Comparison of ENCODE assay signal across 10 cellular contexts in genomic region chr20:25083773-25084615, GRCh38. TPM values are rescaled to one million over a fixed set of nuclear protein-coding genes. Genes with fewer than 3 reads are reported as not detected.
DNase-seq lines count a peak whose midpoint lies in the region; ATAC-seq and TF ChIP-seq lines count a peak whose summit lies in the region.
"Had no signal": no experiment of that assay in that cellular context is flagged by ENCODE, and none has a peak within 500 bp of the region (broad histone marks: within the 10 kb centered on the region; RNA-seq: fewer than 3 reads in every experiment).

No MANE protein-coding gene starts in this region.

- H2AFZ ChIP-seq in GM23338 (peak overlapping the region; percentile 72), mammary epithelial cell (ENCODE audit: low read depth, low read length) (no peak overlapping the region)

- H3K4me1 ChIP-seq in CD4-positive, CD25-positive, alpha-beta regulatory T cell (ENCODE audit: control insufficient read depth, insufficient read depth, low read length, poor library complexity, severe bottlenecking) = peaks cover 37% of the 10 kb centered on the region
- H3K4me1 ChIP-seq in GM23338 (ENCODE audit: insufficient read depth) (peaks cover 11% of the 10 kb centered on the region), tibial nerve (peaks cover 0 to 35% (median 7%) of the 10 kb centered on the region in 4 donors), mammary epithelial cell (ENCODE audit: insufficient read depth, low read length) (no peaks in the 10 kb centered on the region)

- TF ChIP-seq CTCF in GM23338 (conservative IDR thresholded peaks at IDR 0.05; ENCODE audit: low read depth in 2 of 2) = no peak
- no peak for TF ChIP-seq CTCF in tibial nerve (IDR thresholded peaks at IDR 0.05)
- TF ChIP-seq CTCF in mammary epithelial cell (conservative IDR thresholded peaks at IDR 0.05 in 1 of 2, IDR thresholded peaks at IDR 0.05 in 1 of 2; ENCODE audit: extremely low read depth in 1 of 2, insufficient read depth in 1 of 2, low read depth in 1 of 2, low read length in 2 of 2) = no peak

- H3K79me2 ChIP-seq in GM23338 (replicated peaks; ENCODE audit: insufficient read depth) (no peaks in the 10 kb centered on the region), mammary epithelial cell (ENCODE audit: insufficient read depth, low read length) (no peaks in the 10 kb centered on the region)

- no peak for TF ChIP-seq POLR2A in tibial nerve (IDR thresholded peaks at IDR 0.05)

- DNase-seq in CD4-positive, CD25-positive, alpha-beta regulatory T cell = peak in 2 of 3 donors; percentile 19 to 48
- DNase-seq in GM23338 (ENCODE audit: low spot score) = peak; percentile 42
- DNase-seq in activated naive CD8-positive, alpha-beta T cell treated with anti-CD3 and anti-CD28 coated beads, Interleukin-2, amount 50 U/mL, for 16 hours (ENCODE audit: low read depth, low spot score) = peak; percentile 15
- DNase-seq in lung microvascular endothelial cell (ENCODE audit: low read depth in 2 of 2) = peak; percentile 15 to 26
- DNase-seq in tibial nerve (ENCODE audit: low spot score in 2 of 2) = no peak
- no peak for DNase-seq in mammary epithelial cell
- DNase-seq: KG1 had no signal

- intact Hi-C loops in mammary epithelial cell (cut with micrococcal nuclease) = loop anchor here (2.0 to 5.0 kb wide), 4 partner anchors 95 to 313 kb away; partner anchors contain the start of genes ENTPD6 and PYGB

- H3K4me1 Mint-ChIP-seq in CD4-positive, CD25-positive, alpha-beta regulatory T cell = peaks cover 4 to 36% (median 17%) of the 10 kb centered on the region in 4 donors
- peaks cover 18% of the 10 kb centered on the region; the same call in 2 of the 3 replicates for H3K4me1 Mint-ChIP-seq in GM23338

- peak overlapping the region; percentile 93 for H3K4me2 ChIP-seq in GM23338
- no peak overlapping the region for H3K4me2 ChIP-seq in mammary epithelial cell (ENCODE audit: insufficient read depth, low read depth, low read length)

- ATAC-seq in CD4-positive, CD25-positive, alpha-beta regulatory T cell (ENCODE audit: low read depth in 2 of 2) = peak in 1 of 2 donors; percentile 79
- ATAC-seq in GM23338 (peak; percentile 8), HG03108 (IDR thresholded peaks at IDR 0.05; ENCODE audit: unreplicated experiment) (no peak), HG03520 (IDR thresholded peaks at IDR 0.05; ENCODE audit: unreplicated experiment) (no peak)

- H3K4me3 ChIP-seq in CD4-positive, CD25-positive, alpha-beta regulatory T cell (ENCODE audit: low read depth, low read length) = no peak overlapping the region
- H3K4me3 ChIP-seq in GM23338 = peak overlapping the region; percentile 72
- H3K4me3 ChIP-seq in tibial nerve = no peak overlapping the region
- H3K4me3 ChIP-seq in mammary epithelial cell (replicated peaks in 1 of 3; ENCODE audit: insufficient read depth in 1 of 3, low read depth in 2 of 3, low read length in 3 of 3) = no peak overlapping the region

- CTCF ChIA-PET in mammary epithelial cell (lab: Charles Lee; ENCODE audit: low non-redundant PET) = no interaction called here

- H3K27me3 ChIP-seq in CD4-positive, CD25-positive, alpha-beta regulatory T cell (ENCODE audit: control insufficient read depth, insufficient read depth, low read length) = peaks cover 32% of the 10 kb centered on the region
- H3K27me3 ChIP-seq in GM23338 (ENCODE audit: insufficient read depth) (peaks cover 92% of the 10 kb centered on the region), tibial nerve (peaks cover 0 to 92% of the 10 kb centered on the region in 2 donors), mammary epithelial cell (ENCODE audit: insufficient read depth, low read length) (peaks cover 42% of the 10 kb centered on the region)

- H3K9ac ChIP-seq in mammary epithelial cell (ENCODE audit: insufficient read depth, low read length) = no peak overlapping the region

- H3F3A ChIP-seq in GM23338 (replicated peaks; ENCODE audit: low read depth) = 0 out of 2 replicates have a peak, but pooled peaks cover 5% of the 10 kb centered on the region

- H3K36me3 Mint-ChIP-seq in CD4-positive, CD25-positive, alpha-beta regulatory T cell = no peaks in the 10 kb centered on the region
- no peaks in the 10 kb centered on the region for H3K36me3 Mint-ChIP-seq in GM23338 (ENCODE audit: low read depth)

- in situ Hi-C loops in mammary epithelial cell (cut with MboI; ENCODE audit: low sequenced_read_pairs in 2 of 2) = loop anchor here in 1 of 2 donors (10.0 kb wide), 1 partner anchor 91 kb away; no protein-coding TSS in a partner anchor

- H3K36me3 ChIP-seq in CD4-positive, CD25-positive, alpha-beta regulatory T cell (ENCODE audit: control insufficient read depth, insufficient read depth, low read length) = no peaks in the 10 kb centered on the region
- H3K36me3 ChIP-seq in GM23338 (ENCODE audit: insufficient read depth) (no peaks in the 10 kb centered on the region), tibial nerve (no peaks in the 10 kb centered on the region), mammary epithelial cell (ENCODE audit: insufficient read depth, low read length) (no peaks in the 10 kb centered on the region)

- WGBS in tibial nerve, 2 donors = 3% methylated on average over 33 to 42 of the region's 53 CpGs
- 24% methylated on average over 36 of the region's 53 CpGs for WGBS in mammary epithelial cell (ENCODE audit: low coverage, missing lambda C conversion rate)

- H3K9me3 ChIP-seq in CD4-positive, CD25-positive, alpha-beta regulatory T cell (ENCODE audit: control insufficient read depth in 2 of 2, low read length in 2 of 2) = no peaks in the 10 kb centered on the region
- H3K9me3 ChIP-seq in tibial nerve (no peaks in the 10 kb centered on the region), mammary epithelial cell (replicated peaks; ENCODE audit: insufficient read depth, low read length) (no peaks in the 10 kb centered on the region)

- no peak overlapping the region for H3K27ac ChIP-seq in CD4-positive, CD25-positive, alpha-beta regulatory T cell (ENCODE audit: insufficient read depth, low read length, poor library complexity, severe bottlenecking)
- no peak overlapping the region for H3K27ac ChIP-seq in GM23338 (ENCODE audit: low read depth)
- no peak overlapping the region for H3K27ac ChIP-seq in tibial nerve
- no peak overlapping the region for H3K27ac ChIP-seq in mammary epithelial cell (ENCODE audit: insufficient read depth, low read depth, low read length)

- H3K9me3 Mint-ChIP-seq in CD4-positive, CD25-positive, alpha-beta regulatory T cell = peaks cover 0 to 7% (median 0%) of the 10 kb centered on the region in 7 donors
- peaks cover 3% of the 10 kb centered on the region; the same call in 2 of the 3 replicates for H3K9me3 Mint-ChIP-seq in GM23338

- no peaks in the 10 kb centered on the region for H3K9me2 ChIP-seq in GM23338 (ENCODE audit: insufficient read depth)

- peak overlapping the region; percentile 62 to 76 (median 71) for H3K4me3 Mint-ChIP-seq in CD4-positive, CD25-positive, alpha-beta regulatory T cell
- H3K4me3 Mint-ChIP-seq in GM23338 = peak overlapping the region; percentile 65

- H4K20me1 ChIP-seq in GM23338 (replicated peaks; ENCODE audit: insufficient read depth) (peaks cover 10% of the 10 kb centered on the region), mammary epithelial cell (ENCODE audit: insufficient read depth, low read length) (peaks cover 4% of the 10 kb centered on the region)

- dilution Hi-C loops in mammary epithelial cell (cut with HindIII; ENCODE audit: low sequenced_read_pairs) = no loop called here

- no peak for TF ChIP-seq EP300 in tibial nerve (IDR thresholded peaks at IDR 0.05)

- no TSS peak for BruUV-seq in mammary epithelial cell (replicated peaks; lab: Mats Ljungman, UMichigan)

- H3K27me3 Mint-ChIP-seq in CD4-positive, CD25-positive, alpha-beta regulatory T cell = peaks cover 63% of the 10 kb centered on the region
- peaks cover 85% of the 10 kb centered on the region for H3K27me3 Mint-ChIP-seq in GM23338 (ENCODE audit: insufficient read depth, low read depth, poor library complexity)

- no peak overlapping the region for H3K27ac Mint-ChIP-seq in CD4-positive, CD25-positive, alpha-beta regulatory T cell
- no peak overlapping the region for H3K27ac Mint-ChIP-seq in GM23338

TF ChIP-seq in GM23338, 12 proteins besides CTCF, POLR2A, EP300 and RAD21:
- TF ChIP-seq JUNB (IDR thresholded peaks at IDR 0.05; ENCODE audit: unreplicated experiment) (no peak), EZH2 (IDR thresholded peaks at IDR 0.05; ENCODE audit: low read depth, unreplicated experiment) (peak; percentile 14), ZNF331 (CRISPR knock-in tag; IDR thresholded peaks at IDR 0.05; ENCODE audit: low read depth) (no peak)
TF ChIP-seq in GM23338: peak in this region for 1.

RNA-seq across cellular contexts. Expression of gene VSX1, which starts 2.1 kb away (rescaled TPM):
- not detected for total RNA-seq in CD4-positive, CD25-positive, alpha-beta regulatory T cell
- not detected for polyA plus RNA-seq in CD4-positive, CD25-positive, alpha-beta regulatory T cell
- total RNA-seq in GM23338 (2014; rRNA removed; shearing (Covaris generic)) = 0.16 and 0.73 TPM in 2 replicates
- polyA plus RNA-seq in GM23338 (2016; fragmentation: Nextera tagmentation; extraction: Ambion mirVana) = not detected in 2 replicates
- not detected in 2 replicates for total RNA-seq in lung microvascular endothelial cell
- total RNA-seq in tibial nerve = not detected
- not detected for total RNA-seq in mammary epithelial cell
- not detected for polyA plus RNA-seq in mammary epithelial cell
- not detected for polyA minus RNA-seq in mammary epithelial cell
- total RNA-seq: urinary bladder had no signal

RNA-seq across cellular contexts. Expression of gene ACSS1, which starts 26.1 kb away (rescaled TPM):
- total RNA-seq in CD4-positive, CD25-positive, alpha-beta regulatory T cell = 38.7 TPM
- polyA plus RNA-seq in CD4-positive, CD25-positive, alpha-beta regulatory T cell = 10 to 100 TPM; 39.8 to 47.3 (median 40.9) TPM
- total RNA-seq in GM23338 (2014; rRNA removed; shearing (Covaris generic)) = 2.7 and 4.1 TPM in 2 replicates
- polyA plus RNA-seq in GM23338 (2016; fragmentation: Nextera tagmentation; extraction: Ambion mirVana) (1.1 and 1.3 TPM in 2 replicates), mammary epithelial cell (2.2 TPM)
- total RNA-seq in lung microvascular endothelial cell (7.2 and 13.9 TPM in 2 replicates), tibial nerve (10 to 100 TPM; 38.5 to 55.5 (median 42.2) TPM), mammary epithelial cell (1 to 10 TPM; 1.2 to 3.5 TPM)
- polyA minus RNA-seq in mammary epithelial cell = 3.2 TPM

Comparison
In these comparisons a context has a peak if more than half of its experiments do, and no peak if none do; other contexts are left out.
1. DNase-seq: peak in CD4-positive, CD25-positive, alpha-beta regulatory T cell (2 of 3), GM23338 (single experiment), activated naive CD8-positive, alpha-beta T cell treated with anti-CD3 and anti-CD28 coated beads, Interleukin-2, amount 50 U/mL, for 16 hours (single experiment) and lung microvascular endothelial cell (2 of 2); none in tibial nerve (0 of 2) and mammary epithelial cell (single experiment).